ENCODE assay signal across 8 cellular contexts in the genomic region with DNA sequence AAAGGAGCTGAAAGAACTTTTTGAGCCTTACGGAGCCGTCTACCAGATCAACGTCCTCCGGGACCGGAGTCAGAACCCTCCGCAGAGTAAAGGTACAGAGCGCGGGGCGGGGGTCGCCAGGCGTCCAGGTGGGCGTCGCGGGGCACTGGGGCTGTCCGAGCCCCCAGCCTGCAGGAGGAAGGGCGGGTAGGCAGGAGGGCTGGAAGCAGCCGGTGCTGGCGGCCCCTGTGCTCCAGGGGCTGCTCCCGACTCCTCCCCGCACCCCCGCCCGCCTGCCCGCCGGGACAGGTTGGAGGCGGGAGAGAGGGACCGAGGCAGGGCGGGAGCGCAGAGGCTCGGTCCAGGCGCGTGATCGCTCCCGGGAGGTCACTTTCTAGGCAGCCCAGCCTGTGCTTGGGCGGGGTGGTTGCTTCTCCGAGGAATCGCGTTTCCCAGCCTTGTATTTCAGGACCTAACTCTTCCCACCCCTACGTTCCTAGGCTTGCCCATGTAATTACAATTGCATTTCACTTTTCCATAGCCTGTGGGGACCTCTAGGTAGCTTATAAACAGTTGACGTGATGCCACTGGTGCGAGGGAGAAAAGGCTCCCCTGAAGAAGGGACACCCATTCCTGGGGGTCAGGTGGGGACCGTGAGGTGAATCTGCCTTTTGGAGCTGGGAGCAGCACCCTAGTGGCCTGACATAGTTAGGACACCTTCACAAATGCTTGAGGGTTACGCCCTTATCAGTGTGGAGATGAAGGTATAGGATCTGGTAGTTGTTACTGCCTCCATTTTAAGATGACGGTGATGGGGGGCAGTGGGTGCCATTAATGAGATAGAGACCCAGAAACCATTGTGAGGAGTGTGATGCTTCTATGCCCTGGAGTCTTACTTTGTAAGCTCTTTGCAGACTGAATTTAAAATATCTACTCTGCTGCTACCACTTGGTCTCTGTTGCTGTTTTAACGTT.
A peak's percentile ranks its signal among the peaks of the same experiment; 100 is the strongest.
DNase-seq lines count a peak whose midpoint lies in the region; ATAC-seq, FAIRE-seq and TF ChIP-seq lines count a peak whose summit lies in the region.

No MANE protein-coding gene starts in this region.

- peaks cover 0 to 3% of the 10 kb centered on the region in 2 donors for H3K4me1 ChIP-seq in small intestine (ENCODE audit: control insufficient read depth in 2 of 2, insufficient read depth in 1 of 2, low read depth in 1 of 2, low read length in 1 of 2)

- no peaks in the 10 kb centered on the region for H3K27me3 ChIP-seq in small intestine (ENCODE audit: control insufficient read depth in 2 of 2, insufficient read depth in 2 of 2, low read length in 2 of 2)

- no peak for FAIRE-seq in small intestine (lab: Jason Lieb, UNC)

- DNase-seq in RPMI8226 = peak; percentile 86
- DNase-seq in activated naive CD8-positive, alpha-beta T cell treated with anti-CD3 and anti-CD28 coated beads for 36 hours = peak; percentile 79
- DNase-seq in iPS DF 19.7 (ENCODE audit: low read depth, low spot score) = peak; percentile 50
- peak; percentile 64 for DNase-seq in small intestine
- no peak for DNase-seq in SHP77 treated with DMSO at 0.1 percent for 48 hours (lab: John Stamatoyannopoulos, UW)

- peaks cover 12% of the 10 kb centered on the region for H3K36me3 Mint-ChIP-seq in activated naive CD8-positive, alpha-beta T cell treated with anti-CD3 and anti-CD28 coated beads for 36 hours

- ATAC-seq in GM18861 (IDR thresholded peaks at IDR 0.05; ENCODE audit: unreplicated experiment) (peak; percentile 52), HG03060 (IDR thresholded peaks at IDR 0.05; ENCODE audit: low read depth, unreplicated experiment) (peak; percentile 48)

- H3K4me1 Mint-ChIP-seq in activated naive CD8-positive, alpha-beta T cell treated with anti-CD3 and anti-CD28 coated beads for 36 hours = peaks cover 39% of the 10 kb centered on the region

- WGBS in small intestine, 3 donors = 5 to 8% (median 7%) methylated on average over 35 to 44 of the region's 44 CpGs

- H3K27me3 Mint-ChIP-seq in activated naive CD8-positive, alpha-beta T cell treated with anti-CD3 and anti-CD28 coated beads for 36 hours = no peaks in the 10 kb centered on the region

- H3K27ac ChIP-seq in 22Rv1 = no peak overlapping the region
- H3K27ac ChIP-seq in small intestine (ENCODE audit: low read depth in 1 of 2, low read length in 1 of 2) = peak overlapping the region; percentile 73 to 89

- peak overlapping the region; percentile 99 for H3K27ac Mint-ChIP-seq in activated naive CD8-positive, alpha-beta T cell treated with anti-CD3 and anti-CD28 coated beads for 36 hours

- no peak overlapping the region for H3K4me3 Mint-ChIP-seq in activated naive CD8-positive, alpha-beta T cell treated with anti-CD3 and anti-CD28 coated beads for 36 hours

- H3K9me3 Mint-ChIP-seq in activated naive CD8-positive, alpha-beta T cell treated with anti-CD3 and anti-CD28 coated beads for 36 hours = peaks cover 5% of the 10 kb centered on the region

- H3K4me3 ChIP-seq in small intestine (ENCODE audit: low read depth in 1 of 2, low read length in 2 of 2) = peak overlapping the region; percentile 68 to 78

- peak; percentile 27; the same call in 1 of the 2 replicates for TF ChIP-seq CTCF in 22Rv1 (IDR thresholded peaks at IDR 0.05)

- H3K36me3 ChIP-seq in small intestine (ENCODE audit: control insufficient read depth in 2 of 2, insufficient read depth in 2 of 2, low read length in 2 of 2) = no peaks in the 10 kb centered on the region

- no peaks in the 10 kb centered on the region for H3K9me3 ChIP-seq in small intestine (ENCODE audit: control insufficient read depth, low read depth)
